ENCODE assay signal across 28 cellular contexts in the genomic region with DNA sequence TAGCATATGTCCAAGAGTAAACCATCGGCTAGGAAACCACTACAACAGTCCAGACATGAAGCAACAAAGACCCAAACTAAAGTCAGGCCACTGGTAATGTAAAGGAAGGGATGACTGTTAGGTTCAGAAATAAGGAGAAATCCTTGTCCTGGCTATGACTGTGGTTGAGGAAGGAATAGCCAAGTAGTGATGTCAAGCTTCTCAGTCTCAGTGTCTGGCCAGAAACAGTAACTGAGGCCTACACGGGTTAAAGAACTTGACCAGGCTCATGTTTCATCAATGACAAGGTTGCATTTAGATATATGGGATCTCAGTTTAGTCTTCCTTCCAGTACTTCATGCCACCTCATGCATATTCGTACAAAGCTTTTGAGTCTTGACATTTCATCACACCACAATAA.
"Had no signal": no experiment of that assay in that cellular context is flagged by ENCODE, and none has a peak within 500 bp of the region (broad histone marks: within the 10 kb centered on the region; RNA-seq: fewer than 3 reads in every experiment).

No MANE protein-coding gene starts in this region.

- H3K4me1 ChIP-seq: gastrocnemius medialis, left lung, lower lobe of right lung had no signal

- H3K4me3 ChIP-seq: coronary artery, dorsolateral prefrontal cortex, esophagus squamous epithelium, gastrocnemius medialis, heart right ventricle, left lung, lower lobe of right lung had no signal

- H3K9me3 ChIP-seq: esophagus squamous epithelium, gastrocnemius medialis, heart right ventricle, left lung, lower lobe of right lung had no signal

- H3K4me3 Mint-ChIP-seq: memory B cell; naive thymus-derived CD4-positive, alpha-beta T cell had no signal

- H3K9me3 Mint-ChIP-seq: memory B cell had no signal

- FAIRE-seq: colon, endometrium, islet of Langerhans, keratinocyte had no signal

- H3K36me3 Mint-ChIP-seq: memory B cell; naive thymus-derived CD4-positive, alpha-beta T cell had no signal

- H3K4me1 Mint-ChIP-seq: memory B cell; naive thymus-derived CD4-positive, alpha-beta T cell had no signal

- H3K27me3 Mint-ChIP-seq: memory B cell had no signal

- H3K27ac ChIP-seq: coronary artery, dorsolateral prefrontal cortex, epithelial cell of prostate, esophagus squamous epithelium, gastrocnemius medialis, left lung, lower lobe of right lung had no signal

- H3K36me3 ChIP-seq: esophagus squamous epithelium, gastrocnemius medialis, heart right ventricle, left lung, lower lobe of right lung had no signal

- DNase-seq: dermis blood vessel endothelial cell; dorsolateral prefrontal cortex; effector CD4-positive, alpha-beta T cell; effector memory CD4-positive, alpha-beta T cell; erythroblast; esophagus squamous epithelium; foreskin fibroblast; foreskin melanocyte; gastrocnemius medialis; glutamatergic neuron; head of caudate nucleus; heart right ventricle; hippocampal formation; left cardiac atrium; left lung; left ventricle myocardium superior; lower lobe of right lung; mesendoderm; midbrain; naive thymus-derived CD4-positive, alpha-beta T cell had no signal

- H3K27me3 ChIP-seq: esophagus squamous epithelium, gastrocnemius medialis, heart right ventricle, left lung had no signal

- H3K27ac Mint-ChIP-seq: memory B cell; naive thymus-derived CD4-positive, alpha-beta T cell had no signal

- ATAC-seq: esophagus mucosa; gastrocnemius medialis; heart right ventricle; left cardiac atrium; left lung; left ventricle myocardium superior; lower lobe of right lung; naive thymus-derived CD4-positive, alpha-beta T cell had no signal
